19 cellular contexts compared by ENCODE assay signal in genomic region chr14:26389646-26390508, GRCh38.
A peak's percentile ranks its signal among the peaks of the same experiment; 100 is the strongest.
DNase-seq lines count a peak whose midpoint lies in the region; ATAC-seq and TF ChIP-seq lines count a peak whose summit lies in the region.
"Had no signal": no experiment of that assay in that cellular context is flagged by ENCODE, and none has a peak within 500 bp of the region (broad histone marks: within the 10 kb centered on the region; RNA-seq: fewer than 3 reads in every experiment).

No MANE protein-coding gene starts in this region.

- 64 to 70% methylated on average over 2 of the region's 2 CpGs for WGBS in heart right ventricle, 2 donors
- WGBS in prostate gland = 73% methylated on average over 2 of the region's 2 CpGs

- H3K9me3 ChIP-seq in heart right ventricle (no peaks in the 10 kb centered on the region), uterus (no peaks in the 10 kb centered on the region), Caco-2 (no peaks in the 10 kb centered on the region), prostate gland (no peaks in the 10 kb centered on the region)
- H3K9me3 ChIP-seq: psoas muscle, testis had no signal

- H3K4me1 Mint-ChIP-seq in Caco-2 (ENCODE audit: low read depth, unreplicated experiment) = peaks cover 10% of the 10 kb centered on the region
- H3K4me1 Mint-ChIP-seq: activated CD8-positive, alpha-beta memory T cell treated with anti-CD3 and anti-CD28 coated beads, Interleukin-2, amount 10 ng/mL, durations not matched to agents 7 days and 5 days had no signal

- no peak for TF ChIP-seq CTCF in cardiac fibroblast (IDR thresholded peaks at IDR 0.05; ENCODE audit: low read depth, low read length)
- no peak for TF ChIP-seq CTCF in heart right ventricle (IDR thresholded peaks at IDR 0.05)
- no peak for TF ChIP-seq CTCF in uterus (IDR thresholded peaks at IDR 0.05)
- no peak for TF ChIP-seq CTCF in Caco-2 (IDR thresholded peaks at IDR 0.05; ENCODE audit: insufficient read depth in 1 of 2, low read depth in 1 of 2, low read length in 1 of 2, severe bottlenecking in 1 of 2, unreplicated experiment in 1 of 2)
- no peak for TF ChIP-seq CTCF in prostate gland (IDR thresholded peaks at IDR 0.05)

- no peaks in the 10 kb centered on the region for H3K27me3 ChIP-seq in heart right ventricle
- H3K27me3 ChIP-seq in uterus = no peaks in the 10 kb centered on the region
- H3K27me3 ChIP-seq in Caco-2 (replicated peaks; ENCODE audit: control insufficient read depth, insufficient read depth, low read length) = no peaks in the 10 kb centered on the region
- no peaks in the 10 kb centered on the region for H3K27me3 ChIP-seq in prostate gland (replicated peaks; ENCODE audit: insufficient read depth)
- H3K27me3 ChIP-seq: brain microvascular endothelial cell, testis had no signal

- POLR2A ChIA-PET in Caco-2 (lab: Charles Lee) = no interaction called here

- intact Hi-C loops in Right ventricle myocardium superior (cut with DNase I) = loop anchor here (10.0 kb wide), 1 partner anchor 595 kb away; no protein-coding TSS in a partner anchor
- intact Hi-C loops in cardiac septum (cut with DNase I) = loop anchor here (5.0 to 10.0 kb wide), 2 partner anchors 525 to 592 kb away; no protein-coding TSS in a partner anchor
- intact Hi-C loops in heart right ventricle (cut with DNase I) = loop anchor here in 6 of 10 donors (5.0 to 10.0 kb wide), 4 partner anchors 205 to 597 kb away; partner anchors contain the start of gene NOVA1 (in 1 of the 6)
- intact Hi-C loops in uterus (cut with DNase I; ENCODE audit: low total_unique reads) = no loop called here
- intact Hi-C loops in Caco-2 (cut with micrococcal nuclease; ENCODE audit: unreplicated experiment) = loop anchor here (5.0 to 10.0 kb wide), 2 partner anchors 525 to 597 kb away; no protein-coding TSS in a partner anchor
- intact Hi-C loops in prostate gland (cut with DNase I) = no loop called here

- no peaks in the 10 kb centered on the region for H3K9me3 Mint-ChIP-seq in Caco-2 (ENCODE audit: unreplicated experiment)

- no TSS peak for BruUV-seq in Caco-2 (replicated peaks; lab: Mats Ljungman, UMichigan)

- no peaks in the 10 kb centered on the region for H3K27me3 Mint-ChIP-seq in Caco-2 (ENCODE audit: insufficient read depth, unreplicated experiment)
- H3K27me3 Mint-ChIP-seq: activated CD8-positive, alpha-beta memory T cell treated with anti-CD3 and anti-CD28 coated beads, Interleukin-2, amount 10 ng/mL, durations not matched to agents 7 days and 5 days had no signal

- H3K36me3 Mint-ChIP-seq in Caco-2 (ENCODE audit: insufficient read depth, unreplicated experiment) = no peaks in the 10 kb centered on the region
- H3K36me3 Mint-ChIP-seq: activated CD8-positive, alpha-beta memory T cell treated with anti-CD3 and anti-CD28 coated beads, Interleukin-2, amount 10 ng/mL, durations not matched to agents 7 days and 5 days had no signal

- no peak overlapping the region for H3K4me3 Mint-ChIP-seq in Caco-2 (ENCODE audit: unreplicated experiment)
- H3K4me3 Mint-ChIP-seq: activated CD8-positive, alpha-beta memory T cell treated with anti-CD3 and anti-CD28 coated beads, Interleukin-2, amount 10 ng/mL, durations not matched to agents 7 days and 5 days had no signal

- H3K27ac Mint-ChIP-seq in Caco-2 (ENCODE audit: unreplicated experiment) = no peak overlapping the region
- H3K27ac Mint-ChIP-seq: activated CD8-positive, alpha-beta memory T cell treated with anti-CD3 and anti-CD28 coated beads, Interleukin-2, amount 10 ng/mL, durations not matched to agents 7 days and 5 days had no signal

- H3K27ac ChIP-seq in heart right ventricle (no peak overlapping the region), uterus (peak overlapping the region in 1 of 2 donors; percentile 55), prostate gland (no peak overlapping the region)
- H3K27ac ChIP-seq: brain microvascular endothelial cell, psoas muscle, testis had no signal

- CTCF ChIA-PET in Caco-2 (lab: Charles Lee) = no interaction called here

- ATAC-seq in Right ventricle myocardium superior (ENCODE audit: poor library complexity) = peak; percentile 63
- peak in 5 of 8 donors; percentile 28 to 80 (median 46) for ATAC-seq in heart right ventricle
- ATAC-seq: activated CD8-positive, alpha-beta memory T cell treated with anti-CD3 and anti-CD28 coated beads, Interleukin-2, amount 10 ng/mL, durations not matched to agents 7 days and 5 days; psoas muscle had no signal

- H3K36me3 ChIP-seq in heart right ventricle = no peaks in the 10 kb centered on the region
- no peaks in the 10 kb centered on the region for H3K36me3 ChIP-seq in uterus
- H3K36me3 ChIP-seq in Caco-2 (ENCODE audit: control insufficient read depth, insufficient read depth, low read length) = no peaks in the 10 kb centered on the region
- H3K36me3 ChIP-seq in prostate gland = no peaks in the 10 kb centered on the region
- H3K36me3 ChIP-seq: brain microvascular endothelial cell had no signal

- TF ChIP-seq POLR2A in uterus (IDR thresholded peaks at IDR 0.05) (no peak), prostate gland (IDR thresholded peaks at IDR 0.05) (no peak)

- no peak for DNase-seq in Right ventricle myocardium superior
- DNase-seq in cardiac septum (ENCODE audit: low spot score) = no peak
- peak; percentile 60 to 82 for DNase-seq in cardiac fibroblast (ENCODE audit: low read depth in 2 of 2)
- DNase-seq in heart right ventricle = no peak
- peak; percentile 54 to 75 for DNase-seq in uterus
- no peak for DNase-seq in Caco-2
- no peak for DNase-seq in prostate gland (ENCODE audit: low spot score)
- no peak for DNase-seq in mesenteric fat pad (ENCODE audit: low spot score)
- DNase-seq: activated CD8-positive, alpha-beta memory T cell treated with anti-CD3 and anti-CD28 coated beads, Interleukin-2, amount 10 ng/mL, durations not matched to agents 7 days and 5 days; activated naive CD4-positive, alpha-beta T cell; brain microvascular endothelial cell; effector CD8-positive, alpha-beta T cell; GF-D8; head of caudate nucleus; NCI-H2029; NCI-H774; psoas muscle; T-helper 1 cell; testis had no signal

- H3K4me1 ChIP-seq in heart right ventricle (no peaks in the 10 kb centered on the region), uterus (no peaks in the 10 kb centered on the region), Caco-2 (peaks cover 11% of the 10 kb centered on the region; the same call in 1 of the 2 replicates), prostate gland (replicated peaks) (no peaks in the 10 kb centered on the region)
- H3K4me1 ChIP-seq: psoas muscle, testis had no signal

- H3K4me3 ChIP-seq in cardiac fibroblast (replicated peaks in 1 of 2; ENCODE audit: low read depth in 2 of 2, low read length in 2 of 2) (no peak overlapping the region), heart right ventricle (no peak overlapping the region), uterus (no peak overlapping the region), Caco-2 (ENCODE audit: low read depth, low read length) (no peak overlapping the region), prostate gland (no peak overlapping the region)
- H3K4me3 ChIP-seq: psoas muscle, testis had no signal

Comparison
In these comparisons a context has a peak if more than half of its experiments do, and no peak if none do; other contexts are left out.
1. DNase-seq: peak in cardiac fibroblast (2 of 2) and uterus (2 of 2); none in Right ventricle myocardium superior (single experiment), cardiac septum (single experiment), heart right ventricle (0 of 2), Caco-2 (0 of 2), prostate gland (single experiment) and mesenteric fat pad (single experiment).
2. intact Hi-C loops: an anchor here in Right ventricle myocardium superior (10.0 kb wide), cardiac septum (5.0 to 10.0 kb wide), heart right ventricle (5.0 to 10.0 kb wide) and Caco-2 (5.0 to 10.0 kb wide); none called in uterus and prostate gland.